Comparison of ENCODE assay signal across 14 cellular contexts in genomic region chr5:61245486-61245885, GRCh38.
DNase-seq lines count a peak whose midpoint lies in the region; ATAC-seq and TF ChIP-seq lines count a peak whose summit lies in the region.
"Had no signal": no experiment of that assay in that cellular context is flagged by ENCODE, and none has a peak within 500 bp of the region (broad histone marks: within the 10 kb centered on the region; RNA-seq: fewer than 3 reads in every experiment).

No MANE protein-coding gene starts in this region.

- DNase-seq in NCI-H2081 (lab: John Stamatoyannopoulos, UW) (peak; percentile 45 to 54), NCI-H2081 treated with DMSO at 0.1 percent for 48 hours (lab: John Stamatoyannopoulos, UW) (no peak), fibroblast of the conjunctiva (ENCODE audit: low read depth) (peak; percentile 8), spleen (no peak), gastrocnemius medialis (no peak), vagina (ENCODE audit: extremely low spot score in 2 of 2) (no peak)
- DNase-seq: GDM1, left ventricle myocardium superior, NCI-H1105, right cardiac atrium had no signal

- H3K36me3 ChIP-seq in spleen (no peaks in the 10 kb centered on the region), gastrocnemius medialis (no peaks in the 10 kb centered on the region), vagina (no peaks in the 10 kb centered on the region)

- TF ChIP-seq POLR2A in spleen (IDR thresholded peaks at IDR 0.05), result no peak
- no peak for TF ChIP-seq POLR2A in gastrocnemius medialis (IDR thresholded peaks at IDR 0.05)
- no peak for TF ChIP-seq POLR2A in vagina (IDR thresholded peaks at IDR 0.05)

- in situ Hi-C loops in gastrocnemius medialis (cut with MboI; ENCODE audit: low sequenced_read_pairs in 4 of 4), result no loop called here

- H3K27ac ChIP-seq in spleen, result peak overlapping the region in 7 of 8 donors; percentile 11 to 59 (median 27)
- no peak overlapping the region for H3K27ac ChIP-seq in gastrocnemius medialis
- no peak overlapping the region for H3K27ac ChIP-seq in vagina

- no peaks in the 10 kb centered on the region for H3K4me1 ChIP-seq in spleen
- H3K4me1 ChIP-seq in gastrocnemius medialis, result no peaks in the 10 kb centered on the region
- H3K4me1 ChIP-seq in vagina, result peaks cover 5% of the 10 kb centered on the region

- TF ChIP-seq CTCF in spleen (IDR thresholded peaks at IDR 0.05 in 8 of 11, conservative IDR thresholded peaks at IDR 0.05 in 3 of 11) (no peak), gastrocnemius medialis (IDR thresholded peaks at IDR 0.05 in 4 of 5, conservative IDR thresholded peaks at IDR 0.05 in 1 of 5) (no peak), vagina (IDR thresholded peaks at IDR 0.05) (no peak)

- ATAC-seq in SK-N-SH treated with all-trans-retinoic acid at 6 μM for 48 hours, result peak; percentile 44; the same call in 2 of the 3 replicates
- no peak for ATAC-seq in GM19463 (IDR thresholded peaks at IDR 0.05; ENCODE audit: unreplicated experiment)
- no peak for ATAC-seq in gastrocnemius medialis
- ATAC-seq: activated T-helper 17 cell treated with anti-CD3 and anti-CD28 coated beads, Interleukin-2, amount 50 U/mL, for 72 hours; HCT116; left ventricle myocardium superior had no signal

- H3K27me3 ChIP-seq in spleen (replicated peaks in 1 of 7), result no peaks in the 10 kb centered on the region
- no peaks in the 10 kb centered on the region for H3K27me3 ChIP-seq in gastrocnemius medialis
- H3K27me3 ChIP-seq in vagina, result no peaks in the 10 kb centered on the region

- whole genome bisulfite sequencing in spleen, 5 donors, result 37 to 59% (median 52%) methylated on average over 4 of the region's 4 CpGs

- H3K9me3 ChIP-seq in spleen (peaks cover 0 to 13% (median 7%) of the 10 kb centered on the region in 8 donors), gastrocnemius medialis (no peaks in the 10 kb centered on the region), vagina (no peaks in the 10 kb centered on the region)

- no peak overlapping the region for H3K4me3 ChIP-seq in spleen
- H3K4me3 ChIP-seq in gastrocnemius medialis, result no peak overlapping the region
- no peak overlapping the region for H3K4me3 ChIP-seq in vagina

- intact Hi-C loops in spleen (cut with DNase I; ENCODE audit: low total_unique reads), result no loop called here
- intact Hi-C loops in gastrocnemius medialis (cut with DNase I; ENCODE audit: low total_unique reads), result no loop called here
- intact Hi-C loops in vagina (cut with DNase I), result no loop called here

TF ChIP-seq in SK-N-SH treated with all-trans-retinoic acid at 6 μM for 48 hours, 23 proteins besides CTCF, POLR2A, EP300 and RAD21:
- TF ChIP-seq POU6F1 (CRISPR knock-in tag; IDR thresholded peaks at IDR 0.05; ENCODE audit: borderline replicate concordance, low read depth), result no peak
- no peak for TF ChIP-seq ARNTL (CRISPR knock-in tag; IDR thresholded peaks at IDR 0.05; ENCODE audit: borderline replicate concordance, low read depth)
- no peak for TF ChIP-seq PPARA (CRISPR knock-in tag; IDR thresholded peaks at IDR 0.05; ENCODE audit: borderline replicate concordance)
- TF ChIP-seq, protein P1, sequence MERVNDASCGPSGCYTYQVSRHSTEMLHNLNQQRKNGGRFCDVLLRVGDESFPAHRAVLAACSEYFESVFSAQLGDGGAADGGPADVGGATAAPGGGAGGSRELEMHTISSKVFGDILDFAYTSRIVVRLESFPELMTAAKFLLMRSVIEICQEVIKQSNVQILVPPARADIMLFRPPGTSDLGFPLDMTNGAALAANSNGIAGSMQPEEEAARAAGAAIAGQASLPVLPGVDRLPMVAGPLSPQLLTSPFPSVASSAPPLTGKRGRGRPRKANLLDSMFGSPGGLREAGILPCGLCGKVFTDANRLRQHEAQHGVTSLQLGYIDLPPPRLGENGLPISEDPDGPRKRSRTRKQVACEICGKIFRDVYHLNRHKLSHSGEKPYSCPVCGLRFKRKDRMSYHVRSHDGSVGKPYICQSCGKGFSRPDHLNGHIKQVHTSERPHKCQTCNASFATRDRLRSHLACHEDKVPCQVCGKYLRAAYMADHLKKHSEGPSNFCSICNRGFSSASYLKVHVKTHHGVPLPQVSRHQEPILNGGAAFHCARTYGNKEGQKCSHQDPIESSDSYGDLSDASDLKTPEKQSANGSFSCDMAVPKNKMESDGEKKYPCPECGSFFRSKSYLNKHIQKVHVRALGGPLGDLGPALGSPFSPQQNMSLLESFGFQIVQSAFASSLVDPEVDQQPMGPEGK (CRISPR knock-in tag; IDR thresholded peaks at IDR 0.05; ENCODE audit: borderline replicate concordance), result no peak
- no peak for TF ChIP-seq ZNF8 (CRISPR knock-in tag; IDR thresholded peaks at IDR 0.05)
- no peak for TF ChIP-seq ZNF565 (CRISPR knock-in tag; conservative IDR thresholded peaks at IDR 0.05; ENCODE audit: low read depth)
- TF ChIP-seq, protein P2, sequence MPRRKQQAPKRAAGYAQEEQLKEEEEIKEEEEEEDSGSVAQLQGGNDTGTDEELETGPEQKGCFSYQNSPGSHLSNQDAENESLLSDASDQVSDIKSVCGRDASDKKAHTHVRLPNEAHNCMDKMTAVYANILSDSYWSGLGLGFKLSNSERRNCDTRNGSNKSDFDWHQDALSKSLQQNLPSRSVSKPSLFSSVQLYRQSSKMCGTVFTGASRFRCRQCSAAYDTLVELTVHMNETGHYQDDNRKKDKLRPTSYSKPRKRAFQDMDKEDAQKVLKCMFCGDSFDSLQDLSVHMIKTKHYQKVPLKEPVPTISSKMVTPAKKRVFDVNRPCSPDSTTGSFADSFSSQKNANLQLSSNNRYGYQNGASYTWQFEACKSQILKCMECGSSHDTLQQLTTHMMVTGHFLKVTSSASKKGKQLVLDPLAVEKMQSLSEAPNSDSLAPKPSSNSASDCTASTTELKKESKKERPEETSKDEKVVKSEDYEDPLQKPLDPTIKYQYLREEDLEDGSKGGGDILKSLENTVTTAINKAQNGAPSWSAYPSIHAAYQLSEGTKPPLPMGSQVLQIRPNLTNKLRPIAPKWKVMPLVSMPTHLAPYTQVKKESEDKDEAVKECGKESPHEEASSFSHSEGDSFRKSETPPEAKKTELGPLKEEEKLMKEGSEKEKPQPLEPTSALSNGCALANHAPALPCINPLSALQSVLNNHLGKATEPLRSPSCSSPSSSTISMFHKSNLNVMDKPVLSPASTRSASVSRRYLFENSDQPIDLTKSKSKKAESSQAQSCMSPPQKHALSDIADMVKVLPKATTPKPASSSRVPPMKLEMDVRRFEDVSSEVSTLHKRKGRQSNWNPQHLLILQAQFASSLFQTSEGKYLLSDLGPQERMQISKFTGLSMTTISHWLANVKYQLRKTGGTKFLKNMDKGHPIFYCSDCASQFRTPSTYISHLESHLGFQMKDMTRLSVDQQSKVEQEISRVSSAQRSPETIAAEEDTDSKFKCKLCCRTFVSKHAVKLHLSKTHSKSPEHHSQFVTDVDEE (CRISPR knock-in tag; IDR thresholded peaks at IDR 0.05), result no peak
- TF ChIP-seq GLIS3 (CRISPR knock-in tag; IDR thresholded peaks at IDR 0.05), result no peak
- no peak for TF ChIP-seq OSR1 (CRISPR knock-in tag; IDR thresholded peaks at IDR 0.05)
- no peak for TF ChIP-seq CSRNP3 (CRISPR knock-in tag; IDR thresholded peaks at IDR 0.05)
- TF ChIP-seq CSDC2 (CRISPR knock-in tag; IDR thresholded peaks at IDR 0.05), result no peak
- no peak for TF ChIP-seq TOX (CRISPR knock-in tag; IDR thresholded peaks at IDR 0.05; ENCODE audit: borderline replicate concordance)
- no peak for TF ChIP-seq ESRRG (CRISPR knock-in tag; IDR thresholded peaks at IDR 0.05)

Comparison
In these comparisons a context has a peak if more than half of its experiments do, and no peak if none do; other contexts are left out.
1. DNase-seq: peak in NCI-H2081 (2 of 2) and fibroblast of the conjunctiva (single experiment); none in NCI-H2081 treated with DMSO at 0.1 percent for 48 hours (single experiment), spleen (single experiment), gastrocnemius medialis (0 of 2) and vagina (0 of 2).
2. H3K27ac ChIP-seq: peak in spleen (7 of 8); none in gastrocnemius medialis (0 of 4) and vagina (single experiment).